Comparison of ENCODE assay signal across 9 cellular contexts in genomic region chrX:47063179-47063578, GRCh38. TPM values are rescaled to one million over a fixed set of nuclear protein-coding genes. Genes with fewer than 3 reads are reported as not detected.
"Had no signal": no experiment of that assay in that cellular context is flagged by ENCODE, and none has a peak within 500 bp of the region (broad histone marks: within the 10 kb centered on the region; RNA-seq: fewer than 3 reads in every experiment).

No MANE protein-coding gene starts in this region.

- FAIRE-seq: H1, H54, K562 had no signal

- ATAC-seq: GM23338, K562 had no signal

- H2AFZ ChIP-seq: GM23338 had no signal

- H3K4me3 ChIP-seq: GM23338, K562 had no signal

- DNase-seq: H9, HCEC 1CT, IMR-90 had no signal

- H3K4me2 ChIP-seq: GM23338 had no signal

- H3K27ac ChIP-seq: HL-60 had no signal

RNA-seq across cellular contexts. Expression of gene RGN, which starts 15.1 kb away (rescaled TPM):
- total RNA-seq: H9, HT1080, K562 had no signal
- polyA plus RNA-seq: K562 had no signal
